8 cellular contexts compared by ENCODE assay signal in the genomic region with DNA sequence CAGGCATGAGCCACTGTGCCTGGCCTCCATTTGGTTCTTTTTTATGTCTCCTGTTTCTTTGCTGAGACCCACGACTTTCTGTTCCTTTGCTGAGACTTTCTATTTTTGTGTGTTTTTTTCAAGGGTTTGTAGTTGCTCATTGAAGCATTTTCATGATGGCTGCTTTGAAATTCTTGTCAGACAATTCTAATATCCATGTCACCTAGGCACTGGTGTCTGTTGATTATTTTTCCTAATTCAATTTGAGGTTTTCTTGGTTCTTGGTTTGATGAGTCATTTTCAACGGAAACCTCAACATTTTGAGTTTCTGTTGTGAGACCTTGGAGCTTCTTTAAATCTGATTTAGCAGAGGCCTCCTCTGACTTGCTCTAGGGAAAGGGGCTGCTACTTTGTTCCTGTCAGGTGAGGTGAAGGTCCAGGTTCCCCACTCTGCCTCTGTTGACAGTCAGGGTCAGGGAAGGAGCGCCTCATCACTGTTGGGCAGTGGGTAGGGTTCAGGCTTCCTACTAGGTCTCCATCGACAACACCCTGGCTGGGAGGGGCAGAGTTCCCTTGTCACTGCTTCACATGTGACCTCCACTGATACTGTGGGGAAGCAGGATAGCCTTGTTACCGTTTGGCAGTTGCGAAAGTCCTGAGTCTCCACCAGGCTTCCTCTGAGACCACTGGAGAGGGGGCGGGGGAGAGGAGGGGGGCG.
DNase-seq lines count a peak whose midpoint lies in the region; ATAC-seq lines count a peak whose summit lies in the region.

No MANE protein-coding gene starts in this region.

- H3K9me3 ChIP-seq in SJSA1 (replicated peaks): no peaks in the 10 kb centered on the region

- H3K36me3 ChIP-seq in SJSA1: no peaks in the 10 kb centered on the region

- H3K27ac ChIP-seq in SJSA1: peak overlapping the region; percentile 95

- H3K4me1 Mint-ChIP-seq in activated naive CD8-positive, alpha-beta T cell (ENCODE audit: low read depth): peaks cover 49% of the 10 kb centered on the region

- no peaks in the 10 kb centered on the region for H3K27me3 ChIP-seq in SJSA1 (replicated peaks)

- H3K27me3 Mint-ChIP-seq in activated naive CD8-positive, alpha-beta T cell: no peaks in the 10 kb centered on the region

- H3K9me3 Mint-ChIP-seq in activated naive CD8-positive, alpha-beta T cell (ENCODE audit: low read depth): peaks cover 4% of the 10 kb centered on the region

- H3K4me3 Mint-ChIP-seq in activated naive CD8-positive, alpha-beta T cell: peak overlapping the region; percentile 72

- DNase-seq in CMK (ENCODE audit: low read depth): peak; percentile 99
- DNase-seq in SJSA1 (ENCODE audit: low read depth in 1 of 2, low spot score in 2 of 2): peak; percentile 78 to 90
- peak; percentile 71 for DNase-seq in iPS-NIHi7 (ENCODE audit: extremely low spot score)
- DNase-seq in stimulated activated CD8-positive, alpha-beta memory T cell treated with anti-CD3 and anti-CD28 coated beads, Interleukin-15, amount 100 ng/mL, for 48 hours (ENCODE audit: low read depth in 2 of 2): peak; percentile 9 to 13
- no peak for DNase-seq in NCI-H2029 treated with DMSO at 0.1 percent for 48 hours (lab: John Stamatoyannopoulos, UW)

- ATAC-seq in HG02759 (IDR thresholded peaks at IDR 0.05; ENCODE audit: unreplicated experiment) (peak; percentile 51), HG02970 (IDR thresholded peaks at IDR 0.05; ENCODE audit: low FRiP score, unreplicated experiment) (no peak)

- peaks cover 39% of the 10 kb centered on the region for H3K4me1 ChIP-seq in SJSA1 (replicated peaks)

- H3K36me3 Mint-ChIP-seq in activated naive CD8-positive, alpha-beta T cell: peaks cover 6% of the 10 kb centered on the region

- no peak overlapping the region for H3K4me3 ChIP-seq in SJSA1

- peak overlapping the region; percentile 88 for H3K27ac Mint-ChIP-seq in activated naive CD8-positive, alpha-beta T cell
